In the genomic region with DNA sequence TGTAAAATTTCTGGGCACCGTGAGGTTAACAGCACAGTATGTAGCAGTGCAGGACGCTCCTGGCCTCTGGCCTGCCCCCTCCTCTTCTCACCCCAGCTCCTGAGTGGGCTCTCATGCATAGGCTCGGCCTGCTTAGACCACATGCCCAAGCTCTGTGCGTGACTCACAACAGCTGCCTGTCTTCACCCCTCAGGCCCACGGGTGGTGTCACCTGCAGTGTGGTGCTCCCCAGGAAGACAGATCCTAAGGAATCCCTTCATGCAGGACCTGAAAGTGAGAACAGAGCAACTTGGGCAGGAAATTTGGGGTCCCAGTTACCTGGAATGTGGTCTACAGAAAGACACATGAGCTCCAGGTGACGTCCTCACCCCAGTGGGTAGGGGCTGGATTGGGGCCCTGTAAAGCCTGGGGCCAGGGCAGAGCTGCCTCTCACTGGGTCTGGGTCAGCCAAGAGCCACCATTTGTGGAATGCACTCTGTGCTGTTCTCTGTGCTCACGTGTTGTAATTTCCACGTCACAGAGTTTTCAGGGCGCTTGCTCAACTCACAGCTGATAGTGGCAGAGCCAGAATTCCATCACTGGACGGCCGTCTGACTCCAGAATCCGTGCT, we compare ENCODE assay signal across 1 cellular context.
TF ChIP-seq lines count a peak whose summit lies in the region.

No MANE protein-coding gene starts in this region.

TF ChIP-seq in HepG2, 621 proteins besides CTCF, POLR2A, EP300 and RAD21 (continued from another document and continues in another):
- TF ChIP-seq, protein P1, sequence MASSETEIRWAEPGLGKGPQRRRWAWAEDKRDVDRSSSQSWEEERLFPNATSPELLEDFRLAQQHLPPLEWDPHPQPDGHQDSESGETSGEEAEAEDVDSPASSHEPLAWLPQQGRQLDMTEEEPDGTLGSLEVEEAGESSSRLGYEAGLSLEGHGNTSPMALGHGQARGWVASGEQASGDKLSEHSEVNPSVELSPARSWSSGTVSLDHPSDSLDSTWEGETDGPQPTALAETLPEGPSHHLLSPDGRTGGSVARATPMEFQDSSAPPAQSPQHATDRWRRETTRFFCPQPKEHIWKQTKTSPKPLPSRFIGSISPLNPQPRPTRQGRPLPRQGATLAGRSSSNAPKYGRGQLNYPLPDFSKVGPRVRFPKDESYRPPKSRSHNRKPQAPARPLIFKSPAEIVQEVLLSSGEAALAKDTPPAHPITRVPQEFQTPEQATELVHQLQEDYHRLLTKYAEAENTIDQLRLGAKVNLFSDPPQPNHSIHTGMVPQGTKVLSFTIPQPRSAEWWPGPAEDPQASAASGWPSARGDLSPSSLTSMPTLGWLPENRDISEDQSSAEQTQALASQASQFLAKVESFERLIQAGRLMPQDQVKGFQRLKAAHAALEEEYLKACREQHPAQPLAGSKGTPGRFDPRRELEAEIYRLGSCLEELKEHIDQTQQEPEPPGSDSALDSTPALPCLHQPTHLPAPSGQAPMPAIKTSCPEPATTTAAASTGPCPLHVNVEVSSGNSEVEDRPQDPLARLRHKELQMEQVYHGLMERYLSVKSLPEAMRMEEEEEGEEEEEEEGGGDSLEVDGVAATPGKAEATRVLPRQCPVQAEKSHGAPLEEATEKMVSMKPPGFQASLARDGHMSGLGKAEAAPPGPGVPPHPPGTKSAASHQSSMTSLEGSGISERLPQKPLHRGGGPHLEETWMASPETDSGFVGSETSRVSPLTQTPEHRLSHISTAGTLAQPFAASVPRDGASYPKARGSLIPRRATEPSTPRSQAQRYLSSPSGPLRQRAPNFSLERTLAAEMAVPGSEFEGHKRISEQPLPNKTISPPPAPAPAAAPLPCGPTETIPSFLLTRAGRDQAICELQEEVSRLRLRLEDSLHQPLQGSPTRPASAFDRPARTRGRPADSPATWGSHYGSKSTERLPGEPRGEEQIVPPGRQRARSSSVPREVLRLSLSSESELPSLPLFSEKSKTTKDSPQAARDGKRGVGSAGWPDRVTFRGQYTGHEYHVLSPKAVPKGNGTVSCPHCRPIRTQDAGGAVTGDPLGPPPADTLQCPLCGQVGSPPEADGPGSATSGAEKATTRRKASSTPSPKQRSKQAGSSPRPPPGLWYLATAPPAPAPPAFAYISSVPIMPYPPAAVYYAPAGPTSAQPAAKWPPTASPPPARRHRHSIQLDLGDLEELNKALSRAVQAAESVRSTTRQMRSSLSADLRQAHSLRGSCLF (CRISPR knock-in tag; IDR thresholded peaks at IDR 0.05; ENCODE audit: borderline replicate concordance), result no peak
- TF ChIP-seq MAZ (IDR thresholded peaks at IDR 0.05; ENCODE audit: borderline replicate concordance, low read depth, low read length) (no peak; the same call in 1 of the 2 replicates), MAZ (CRISPR knock-in tag; IDR thresholded peaks at IDR 0.05; ENCODE audit: low read depth) (0 out of 2 replicates have a peak, but pooled peaks have one; percentile 49), ZBTB40 (IDR thresholded peaks at IDR 0.05) (no peak), ZBTB40 (CRISPR knock-in tag; IDR thresholded peaks at IDR 0.05) (0 out of 2 replicates have a peak, but pooled peaks have one; percentile 2), TARDBP (CRISPR knock-in tag; IDR thresholded peaks at IDR 0.05) (no peak), CBX1 (IDR thresholded peaks at IDR 0.05; ENCODE audit: low read depth) (no peak), ZNF776 (CRISPR knock-in tag; IDR thresholded peaks at IDR 0.05) (0 out of 2 replicates have a peak, but pooled peaks have one; percentile 55), ZXDC (CRISPR knock-in tag; IDR thresholded peaks at IDR 0.05) (no peak), KLF12 (CRISPR knock-in tag; IDR thresholded peaks at IDR 0.05; ENCODE audit: borderline replicate concordance) (no peak), SP140L (CRISPR knock-in tag; IDR thresholded peaks at IDR 0.05; ENCODE audit: borderline replicate concordance) (0 out of 2 replicates have a peak, but pooled peaks have one; percentile 70)
- TF ChIP-seq, protein P2, sequence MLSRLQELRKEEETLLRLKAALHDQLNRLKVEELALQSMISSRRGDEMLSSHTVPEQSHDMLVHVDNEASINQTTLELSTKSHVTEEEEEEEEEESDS (CRISPR knock-in tag; IDR thresholded peaks at IDR 0.05; ENCODE audit: borderline replicate concordance), result no peak
- TF ChIP-seq, protein P3, sequence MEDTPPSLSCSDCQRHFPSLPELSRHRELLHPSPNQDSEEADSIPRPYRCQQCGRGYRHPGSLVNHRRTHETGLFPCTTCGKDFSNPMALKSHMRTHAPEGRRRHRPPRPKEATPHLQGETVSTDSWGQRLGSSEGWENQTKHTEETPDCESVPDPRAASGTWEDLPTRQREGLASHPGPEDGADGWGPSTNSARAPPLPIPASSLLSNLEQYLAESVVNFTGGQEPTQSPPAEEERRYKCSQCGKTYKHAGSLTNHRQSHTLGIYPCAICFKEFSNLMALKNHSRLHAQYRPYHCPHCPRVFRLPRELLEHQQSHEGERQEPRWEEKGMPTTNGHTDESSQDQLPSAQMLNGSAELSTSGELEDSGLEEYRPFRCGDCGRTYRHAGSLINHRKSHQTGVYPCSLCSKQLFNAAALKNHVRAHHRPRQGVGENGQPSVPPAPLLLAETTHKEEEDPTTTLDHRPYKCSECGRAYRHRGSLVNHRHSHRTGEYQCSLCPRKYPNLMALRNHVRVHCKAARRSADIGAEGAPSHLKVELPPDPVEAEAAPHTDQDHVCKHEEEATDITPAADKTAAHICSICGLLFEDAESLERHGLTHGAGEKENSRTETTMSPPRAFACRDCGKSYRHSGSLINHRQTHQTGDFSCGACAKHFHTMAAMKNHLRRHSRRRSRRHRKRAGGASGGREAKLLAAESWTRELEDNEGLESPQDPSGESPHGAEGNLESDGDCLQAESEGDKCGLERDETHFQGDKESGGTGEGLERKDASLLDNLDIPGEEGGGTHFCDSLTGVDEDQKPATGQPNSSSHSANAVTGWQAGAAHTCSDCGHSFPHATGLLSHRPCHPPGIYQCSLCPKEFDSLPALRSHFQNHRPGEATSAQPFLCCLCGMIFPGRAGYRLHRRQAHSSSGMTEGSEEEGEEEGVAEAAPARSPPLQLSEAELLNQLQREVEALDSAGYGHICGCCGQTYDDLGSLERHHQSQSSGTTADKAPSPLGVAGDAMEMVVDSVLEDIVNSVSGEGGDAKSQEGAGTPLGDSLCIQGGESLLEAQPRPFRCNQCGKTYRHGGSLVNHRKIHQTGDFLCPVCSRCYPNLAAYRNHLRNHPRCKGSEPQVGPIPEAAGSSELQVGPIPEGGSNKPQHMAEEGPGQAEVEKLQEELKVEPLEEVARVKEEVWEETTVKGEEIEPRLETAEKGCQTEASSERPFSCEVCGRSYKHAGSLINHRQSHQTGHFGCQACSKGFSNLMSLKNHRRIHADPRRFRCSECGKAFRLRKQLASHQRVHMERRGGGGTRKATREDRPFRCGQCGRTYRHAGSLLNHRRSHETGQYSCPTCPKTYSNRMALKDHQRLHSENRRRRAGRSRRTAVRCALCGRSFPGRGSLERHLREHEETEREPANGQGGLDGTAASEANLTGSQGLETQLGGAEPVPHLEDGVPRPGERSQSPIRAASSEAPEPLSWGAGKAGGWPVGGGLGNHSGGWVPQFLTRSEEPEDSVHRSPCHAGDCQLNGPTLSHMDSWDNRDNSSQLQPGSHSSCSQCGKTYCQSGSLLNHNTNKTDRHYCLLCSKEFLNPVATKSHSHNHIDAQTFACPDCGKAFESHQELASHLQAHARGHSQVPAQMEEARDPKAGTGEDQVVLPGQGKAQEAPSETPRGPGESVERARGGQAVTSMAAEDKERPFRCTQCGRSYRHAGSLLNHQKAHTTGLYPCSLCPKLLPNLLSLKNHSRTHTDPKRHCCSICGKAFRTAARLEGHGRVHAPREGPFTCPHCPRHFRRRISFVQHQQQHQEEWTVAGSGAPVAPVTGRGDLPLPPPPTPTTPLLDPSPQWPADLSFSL (CRISPR knock-in tag; IDR thresholded peaks at IDR 0.05), result 0 out of 2 replicates have a peak, but pooled peaks have one; percentile 48
